Comparison of ENCODE assay signal across 8 cellular contexts in the genomic region with DNA sequence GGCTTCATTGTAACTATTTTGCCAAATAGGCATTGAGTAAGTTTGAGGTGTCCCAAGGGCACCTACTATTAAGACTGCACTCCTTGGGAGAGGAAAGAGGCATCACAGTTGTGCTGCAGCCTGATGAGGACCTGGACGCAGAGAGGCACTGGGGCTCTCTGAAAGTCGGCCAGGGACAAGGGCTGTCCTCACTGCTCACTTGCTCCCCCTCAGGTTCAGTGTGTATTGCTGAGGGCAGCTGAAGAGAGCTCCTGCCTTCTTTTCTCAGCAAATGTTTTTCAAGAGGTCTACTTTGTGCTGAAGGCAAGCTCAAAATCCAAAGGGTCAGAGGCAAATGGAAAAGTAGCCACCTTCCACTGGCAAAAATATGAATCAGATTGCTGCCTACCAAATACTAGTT.
DNase-seq lines count a peak whose midpoint lies in the region; ATAC-seq and TF ChIP-seq lines count a peak whose summit lies in the region.

No MANE protein-coding gene starts in this region.

- no peaks in the 10 kb centered on the region for H3K27me3 Mint-ChIP-seq in endothelial cell (ENCODE audit: unreplicated experiment)

- H3K4me3 Mint-ChIP-seq in endothelial cell (ENCODE audit: unreplicated experiment): no peak overlapping the region

- no peak for ATAC-seq in Right ventricle myocardium superior (ENCODE audit: poor library complexity)
- ATAC-seq in HG03378 (IDR thresholded peaks at IDR 0.05; ENCODE audit: unreplicated experiment): no peak

- intact Hi-C loops in Right ventricle myocardium superior (cut with DNase I): no loop called here

- H3K9me3 Mint-ChIP-seq in endothelial cell (ENCODE audit: unreplicated experiment): no peaks in the 10 kb centered on the region

- H3K4me1 Mint-ChIP-seq in endothelial cell (ENCODE audit: unreplicated experiment): no peaks in the 10 kb centered on the region

- no peak overlapping the region for H3K27ac Mint-ChIP-seq in endothelial cell (ENCODE audit: unreplicated experiment)

- no peaks in the 10 kb centered on the region for H3K36me3 Mint-ChIP-seq in endothelial cell (ENCODE audit: low read depth, unreplicated experiment)

- TF ChIP-seq CTCF in endothelial cell (IDR thresholded peaks at IDR 0.05; ENCODE audit: unreplicated experiment): peak; percentile 36

- DNase-seq in NCI-H524 (lab: John Stamatoyannopoulos, UW): peak; percentile 16 to 49
- no peak for DNase-seq in NCI-H524 treated with DMSO at 0.1 percent for 48 hours (lab: John Stamatoyannopoulos, UW)
- peak; percentile 54 for DNase-seq in HCEC 1CT
- DNase-seq in NCI-H345 (lab: John Stamatoyannopoulos, UW): peak; percentile 32
- peak; percentile 65 for DNase-seq in endothelial cell (ENCODE audit: low spot score)
- peak; percentile 38 for DNase-seq in retina
- no peak for DNase-seq in Right ventricle myocardium superior

Comparison
In these comparisons a context has a peak if more than half of its experiments do, and no peak if none do; other contexts are left out.
1. DNase-seq: peak in NCI-H524 (2 of 2), HCEC 1CT (single experiment), NCI-H345 (single experiment), endothelial cell (single experiment) and retina (single experiment); none in NCI-H524 treated with DMSO at 0.1 percent for 48 hours (single experiment) and Right ventricle myocardium superior (single experiment).